1 cellular context compared by ENCODE assay signal in genomic region chr6:111774346-111774703, GRCh38.
TF ChIP-seq lines count a peak whose summit lies in the region.

No MANE protein-coding gene starts in this region.

TF ChIP-seq in H1, 55 proteins besides CTCF, POLR2A, EP300 and RAD21:
- TF ChIP-seq SP4 (IDR thresholded peaks at IDR 0.05; ENCODE audit: low read length): no peak
- no peak for TF ChIP-seq KDM5A (IDR thresholded peaks at IDR 0.05; ENCODE audit: low read length)
- TF ChIP-seq RNF2 (IDR thresholded peaks at IDR 0.05; ENCODE audit: borderline replicate concordance, low read depth, low read length, missing control alignments, poor library complexity, severe bottlenecking): no peak
- TF ChIP-seq CREB1 (IDR thresholded peaks at IDR 0.05): no peak
- TF ChIP-seq GTF2F1 (IDR thresholded peaks at IDR 0.05; ENCODE audit: borderline replicate concordance, low read depth, low read length): no peak
